Comparison of ENCODE assay signal across 8 cellular contexts in genomic region chr19:50510700-50511068, GRCh38. TPM values are rescaled to one million over a fixed set of nuclear protein-coding genes. Genes with fewer than 3 reads are reported as not detected.
DNase-seq lines count a peak whose midpoint lies in the region; ATAC-seq and TF ChIP-seq lines count a peak whose summit lies in the region.

No MANE protein-coding gene starts in this region.

- peak; percentile 14 for ATAC-seq in CD4-positive, alpha-beta T cell (ENCODE audit: poor library complexity)
- no peak for ATAC-seq in activated CD8-positive, alpha-beta T cell treated with anti-CD3 and anti-CD28 coated beads for 36 hours
- ATAC-seq in stimulated activated naive CD8-positive, alpha-beta T cell treated with anti-CD3 and anti-CD28 coated beads, Interleukin-15, amount 100 ng/mL, for 72 hours: no peak

- CTCF ChIA-PET in CD4-positive, alpha-beta T cell (lab: Charles Lee): interaction anchor here (1.0 to 1.8 kb wide), 3 partner anchors 46 to 153 kb away, joined by 4 to 5 read pairs (median 5); no protein-coding TSS in a partner anchor
- CTCF ChIA-PET in activated CD8-positive, alpha-beta T cell treated with anti-CD3 and anti-CD28 coated beads for 36 hours (lab: Charles Lee): interaction anchor here (0.8 to 1.3 kb wide), 6 partner anchors 24 to 154 kb away, joined by 3 to 4 read pairs (median 4); no protein-coding TSS in a partner anchor

- H4K20me1 ChIP-seq in KMS-11 (ENCODE audit: insufficient read depth): no peaks in the 10 kb centered on the region

- H3K27ac ChIP-seq in CD4-positive, alpha-beta T cell (ENCODE audit: low read depth, low read length): peak overlapping the region; percentile 63
- H3K27ac ChIP-seq in KMS-11 (peak overlapping the region; percentile 58), iPS-18a (ENCODE audit: low read length) (peak overlapping the region; percentile 27)

- POLR2A ChIA-PET in CD4-positive, alpha-beta T cell (lab: Charles Lee): interaction anchor here (0.6 to 1.9 kb wide), 14 partner anchors 27 to 294 kb away, joined by 3 to 19 read pairs (median 6); partner anchors contain the start of genes NR1H2 and POLD1
- POLR2A ChIA-PET in activated CD8-positive, alpha-beta T cell treated with anti-CD3 and anti-CD28 coated beads for 36 hours (lab: Charles Lee): interaction anchor here (0.8 to 2.5 kb wide), 5 partner anchors 10 to 294 kb away, joined by 3 to 9 read pairs (median 3); no protein-coding TSS in a partner anchor

- H3K36me3 ChIP-seq in KMS-11 (ENCODE audit: insufficient read depth) (no peaks in the 10 kb centered on the region), iPS-18a (ENCODE audit: control insufficient read depth, low read depth, low read length) (no peaks in the 10 kb centered on the region)

- peak overlapping the region; percentile 76 for H3K9ac ChIP-seq in KMS-11
- H3K9ac ChIP-seq in iPS-18a (ENCODE audit: low read length): peak overlapping the region; percentile 53

- TF ChIP-seq CTCF in CD4-positive, alpha-beta T cell (IDR thresholded peaks at IDR 0.05): no peak
- TF ChIP-seq CTCF in KMS-11 (conservative IDR thresholded peaks at IDR 0.05; ENCODE audit: low read depth, low read length): no peak
- TF ChIP-seq CTCF in activated CD8-positive, alpha-beta T cell treated with anti-CD3 and anti-CD28 coated beads for 36 hours (IDR thresholded peaks at IDR 0.05): no peak

- peak overlapping the region; percentile 86 for H2AFZ ChIP-seq in KMS-11 (ENCODE audit: low read depth)

- H3K27me3 Mint-ChIP-seq in CD4-positive, alpha-beta T cell: peaks cover 5% of the 10 kb centered on the region
- peaks cover 5% of the 10 kb centered on the region for H3K27me3 Mint-ChIP-seq in activated CD8-positive, alpha-beta T cell treated with anti-CD3 and anti-CD28 coated beads for 36 hours
- H3K27me3 Mint-ChIP-seq in stimulated activated naive CD8-positive, alpha-beta T cell treated with anti-CD3 and anti-CD28 coated beads, Interleukin-15, amount 100 ng/mL, for 72 hours: peaks cover 27% of the 10 kb centered on the region

- peak overlapping the region; percentile 95 for H3K4me3 Mint-ChIP-seq in CD4-positive, alpha-beta T cell
- H3K4me3 Mint-ChIP-seq in activated CD8-positive, alpha-beta T cell treated with anti-CD3 and anti-CD28 coated beads for 36 hours: peak overlapping the region; percentile 91
- H3K4me3 Mint-ChIP-seq in stimulated activated naive CD8-positive, alpha-beta T cell treated with anti-CD3 and anti-CD28 coated beads, Interleukin-15, amount 100 ng/mL, for 72 hours: peak overlapping the region; percentile 80 to 87

- H3K4me3 ChIP-seq in KMS-11 (IDR thresholded peaks at IDR 0.05; ENCODE audit: insufficient read depth, low read depth, low read length): no peak overlapping the region
- peak overlapping the region; percentile 63 for H3K4me3 ChIP-seq in iPS-18a (ENCODE audit: low read length)

- H3K27me3 ChIP-seq in CD4-positive, alpha-beta T cell (ENCODE audit: control insufficient read depth, insufficient read depth, low read length): no peaks in the 10 kb centered on the region
- H3K27me3 ChIP-seq in KMS-11 (ENCODE audit: insufficient read depth, low read depth): peaks cover 10% of the 10 kb centered on the region; the same call in 1 of the 2 replicates
- H3K27me3 ChIP-seq in iPS-18a (ENCODE audit: control insufficient read depth, insufficient read depth, low read length): peaks cover 20% of the 10 kb centered on the region

- peak overlapping the region; percentile 85 for H3K4me2 ChIP-seq in KMS-11

- DNase-seq in CD4-positive, alpha-beta T cell: no peak
- no peak for DNase-seq in activated CD8-positive, alpha-beta T cell treated with anti-CD3 and anti-CD28 coated beads for 36 hours
- DNase-seq in stimulated activated naive CD8-positive, alpha-beta T cell treated with anti-CD3 and anti-CD28 coated beads, Interleukin-15, amount 100 ng/mL, for 72 hours: no peak
- DNase-seq in H4 (ENCODE audit: low spot score) (no peak), DMS153 treated with DMSO at 0.1 percent for 48 hours (lab: John Stamatoyannopoulos, UW; ENCODE audit: unreplicated experiment) (no peak)
- DNase-seq in activated CD4-positive, alpha-beta T cell treated with anti-CD3 and anti-CD28 coated beads, Interleukin-2, amount 50 U/mL, for 1 hour: no peak

- H3K36me3 Mint-ChIP-seq in CD4-positive, alpha-beta T cell (ENCODE audit: low read depth): peaks cover 5% of the 10 kb centered on the region
- peaks cover under 1% of the 10 kb centered on the region for H3K36me3 Mint-ChIP-seq in activated CD8-positive, alpha-beta T cell treated with anti-CD3 and anti-CD28 coated beads for 36 hours (ENCODE audit: low read depth)

- H3K4me1 Mint-ChIP-seq in CD4-positive, alpha-beta T cell (ENCODE audit: low read depth): peaks cover 15% of the 10 kb centered on the region
- peaks cover 13% of the 10 kb centered on the region for H3K4me1 Mint-ChIP-seq in activated CD8-positive, alpha-beta T cell treated with anti-CD3 and anti-CD28 coated beads for 36 hours (ENCODE audit: low read depth)
- peaks cover 39% of the 10 kb centered on the region for H3K4me1 Mint-ChIP-seq in stimulated activated naive CD8-positive, alpha-beta T cell treated with anti-CD3 and anti-CD28 coated beads, Interleukin-15, amount 100 ng/mL, for 72 hours

- no peaks in the 10 kb centered on the region; the same call in 1 of the 2 replicates for H3K79me2 ChIP-seq in KMS-11 (ENCODE audit: insufficient read depth, low read depth)

- intact Hi-C loops in CD4-positive, alpha-beta T cell (cut with DNase I, micrococcal nuclease): loop anchor here (1.0 to 5.0 kb wide), 10 partner anchors 34 to 1082 kb away; partner anchors contain the start of genes EMC10 (in 2 of the 2), GARIN5A (in 2 of the 2), CTU1 (in 1 of the 2) and MYBPC2 (in 1 of the 2)
- intact Hi-C loops in activated CD8-positive, alpha-beta T cell treated with anti-CD3 and anti-CD28 coated beads for 36 hours (cut with micrococcal nuclease): loop anchor here (2.0 kb wide), 1 partner anchor 34 kb away; the partner anchor contains the start of genes EMC10 and GARIN5A

- H3K9me3 ChIP-seq in CD4-positive, alpha-beta T cell (ENCODE audit: control insufficient read depth, low read length): no peaks in the 10 kb centered on the region
- no peaks in the 10 kb centered on the region for H3K9me3 ChIP-seq in iPS-18a (ENCODE audit: control insufficient read depth, low read depth, low read length)

- peak overlapping the region; percentile 89 for H3K27ac Mint-ChIP-seq in CD4-positive, alpha-beta T cell
- peak overlapping the region; percentile 98 for H3K27ac Mint-ChIP-seq in activated CD8-positive, alpha-beta T cell treated with anti-CD3 and anti-CD28 coated beads for 36 hours
- peak overlapping the region; percentile 95 to 96 for H3K27ac Mint-ChIP-seq in stimulated activated naive CD8-positive, alpha-beta T cell treated with anti-CD3 and anti-CD28 coated beads, Interleukin-15, amount 100 ng/mL, for 72 hours

- no peaks in the 10 kb centered on the region for H3K4me1 ChIP-seq in KMS-11 (ENCODE audit: low read depth, poor library complexity, severe bottlenecking)
- H3K4me1 ChIP-seq in iPS-18a (ENCODE audit: control insufficient read depth, low read depth, low read length): no peaks in the 10 kb centered on the region

- H3K9me3 Mint-ChIP-seq in CD4-positive, alpha-beta T cell: no peaks in the 10 kb centered on the region
- no peaks in the 10 kb centered on the region for H3K9me3 Mint-ChIP-seq in activated CD8-positive, alpha-beta T cell treated with anti-CD3 and anti-CD28 coated beads for 36 hours
- no peaks in the 10 kb centered on the region for H3K9me3 Mint-ChIP-seq in stimulated activated naive CD8-positive, alpha-beta T cell treated with anti-CD3 and anti-CD28 coated beads, Interleukin-15, amount 100 ng/mL, for 72 hours

RNA-seq across cellular contexts. Expression of gene JOSD2, which starts 0.3 kb away (rescaled TPM):
- 10 to 100 TPM; 11.7 to 11.9 TPM for total RNA-seq in CD4-positive, alpha-beta T cell
- total RNA-seq in activated CD8-positive, alpha-beta T cell treated with anti-CD3 and anti-CD28 coated beads for 36 hours: 10 to 100 TPM; 21.6 to 22.6 TPM
- total RNA-seq in H4 (2014; rRNA removed; shearing (Covaris generic)): 28.7 and 60.6 TPM in 2 replicates

RNA-seq across cellular contexts. Expression of gene ASPDH, which starts 3.0 kb away (rescaled TPM):
- not detected for total RNA-seq in CD4-positive, alpha-beta T cell
- not detected for total RNA-seq in activated CD8-positive, alpha-beta T cell treated with anti-CD3 and anti-CD28 coated beads for 36 hours
- not detected in 2 replicates for total RNA-seq in H4 (2014; rRNA removed; shearing (Covaris generic))

RNA-seq across cellular contexts. Expression of gene GARIN5A, which starts 34.0 kb away (rescaled TPM):
- under 1 TPM in 1 of 2 experiments, not detected in 1; 0.50 TPM for total RNA-seq in CD4-positive, alpha-beta T cell
- 1 to 10 TPM in 1 of 2 experiments, under 1 TPM in 1; 0.36 to 1.5 TPM for total RNA-seq in activated CD8-positive, alpha-beta T cell treated with anti-CD3 and anti-CD28 coated beads for 36 hours
- total RNA-seq in H4 (2014; rRNA removed; shearing (Covaris generic)): 2.9 and 8.6 TPM in 2 replicates

RNA-seq across cellular contexts. Expression of gene EMC10, which starts 34.4 kb away (rescaled TPM):
- total RNA-seq in CD4-positive, alpha-beta T cell: 10 to 100 TPM; 80.0 to 80.3 TPM
- 10 to 100 TPM; 28.7 to 31.2 TPM for total RNA-seq in activated CD8-positive, alpha-beta T cell treated with anti-CD3 and anti-CD28 coated beads for 36 hours
- total RNA-seq in H4 (2014; rRNA removed; shearing (Covaris generic)): 94.2 and 144 TPM in 2 replicates

RNA-seq across cellular contexts. Expression of gene LRRC4B, which starts 57.6 kb away (rescaled TPM):
- not detected for total RNA-seq in CD4-positive, alpha-beta T cell
- total RNA-seq in activated CD8-positive, alpha-beta T cell treated with anti-CD3 and anti-CD28 coated beads for 36 hours: not detected
- 15.2 and 19.0 TPM in 2 replicates for total RNA-seq in H4 (2014; rRNA removed; shearing (Covaris generic))
